10 cellular contexts compared by ENCODE assay signal in the genomic region with DNA sequence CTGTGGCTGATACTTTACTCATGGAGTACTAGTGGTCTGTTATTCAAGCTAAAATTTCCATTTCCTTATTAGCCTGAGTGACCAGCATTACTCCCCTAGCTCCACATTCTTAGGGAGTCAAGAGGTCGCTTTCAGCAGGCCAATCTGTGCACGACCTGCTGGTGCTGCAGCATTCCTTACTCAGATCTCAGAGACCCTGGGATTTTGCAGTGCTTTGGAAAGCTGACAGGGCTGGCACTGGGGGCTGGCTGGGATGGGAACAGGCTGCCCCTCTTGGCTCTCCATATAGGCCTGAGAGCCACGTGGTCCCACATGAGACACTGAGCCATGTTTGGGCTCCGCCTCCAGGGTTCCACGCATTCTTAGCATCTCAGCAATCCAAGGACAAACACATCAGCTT.
DNase-seq lines count a peak whose midpoint lies in the region; ATAC-seq and TF ChIP-seq lines count a peak whose summit lies in the region.
"Had no signal": no experiment of that assay in that cellular context is flagged by ENCODE, and none has a peak within 500 bp of the region (broad histone marks: within the 10 kb centered on the region; RNA-seq: fewer than 3 reads in every experiment).

No MANE protein-coding gene starts in this region.

- ATAC-seq in activated T-cell treated with anti-CD3 and anti-CD28 coated beads, Interleukin-2, amount 50 U/mL, for 72 hours (replicated peaks in 1 of 2) = no peak
- ATAC-seq in GM21526 (IDR thresholded peaks at IDR 0.05; ENCODE audit: low FRiP score, unreplicated experiment) (no peak), GM18873 (IDR thresholded peaks at IDR 0.05; ENCODE audit: low FRiP score, unreplicated experiment) (no peak)

- H3K27me3 Mint-ChIP-seq in activated T-cell treated with anti-CD3 and anti-CD28 coated beads, Interleukin-2, amount 50 U/mL, for 24 hours = no peaks in the 10 kb centered on the region
- no peaks in the 10 kb centered on the region for H3K27me3 Mint-ChIP-seq in activated T-cell treated with anti-CD3 and anti-CD28 coated beads, Interleukin-2, amount 50 U/mL, for 72 hours (ENCODE audit: low read depth)

- peaks cover 31% of the 10 kb centered on the region for H3K4me1 Mint-ChIP-seq in activated T-cell treated with anti-CD3 and anti-CD28 coated beads, Interleukin-2, amount 50 U/mL, for 24 hours (ENCODE audit: low read depth)
- H3K4me1 Mint-ChIP-seq in activated T-cell treated with anti-CD3 and anti-CD28 coated beads, Interleukin-2, amount 50 U/mL, for 72 hours (ENCODE audit: low read depth) = peaks cover 21% of the 10 kb centered on the region

- DNase-seq in activated T-cell treated with anti-CD3 and anti-CD28 coated beads, Interleukin-2, amount 50 U/mL, for 24 hours = no peak
- DNase-seq in activated T-cell treated with anti-CD3 and anti-CD28 coated beads, Interleukin-2, amount 50 U/mL, for 72 hours = no peak
- DNase-seq in fibroblast of mammary gland (ENCODE audit: low read depth) (peak; percentile 28), mesenteric fat pad (ENCODE audit: low spot score) (peak; percentile 86), NCI-H2081 treated with DMSO at 0.1 percent for 48 hours (lab: John Stamatoyannopoulos, UW) (no peak), cerebellum (ENCODE audit: low spot score) (no peak)
- DNase-seq: GOT3, NCI-H774 had no signal

- H3K9me3 Mint-ChIP-seq in activated T-cell treated with anti-CD3 and anti-CD28 coated beads, Interleukin-2, amount 50 U/mL, for 24 hours = peaks cover 2% of the 10 kb centered on the region
- peaks cover 6 to 9% of the 10 kb centered on the region in 2 donors for H3K9me3 Mint-ChIP-seq in activated T-cell treated with anti-CD3 and anti-CD28 coated beads, Interleukin-2, amount 50 U/mL, for 72 hours

- no peak overlapping the region for H3K4me3 ChIP-seq in fibroblast of mammary gland (ENCODE audit: control insufficient read depth, low read depth, low read length)

- H3K4me3 Mint-ChIP-seq in activated T-cell treated with anti-CD3 and anti-CD28 coated beads, Interleukin-2, amount 50 U/mL, for 24 hours = no peak overlapping the region
- no peak overlapping the region for H3K4me3 Mint-ChIP-seq in activated T-cell treated with anti-CD3 and anti-CD28 coated beads, Interleukin-2, amount 50 U/mL, for 72 hours

- no peak for TF ChIP-seq CTCF in fibroblast of mammary gland (conservative IDR thresholded peaks at IDR 0.05; ENCODE audit: control insufficient read depth, insufficient read depth, low read depth, low read length)

- H3K27ac Mint-ChIP-seq in activated T-cell treated with anti-CD3 and anti-CD28 coated beads, Interleukin-2, amount 50 U/mL, for 24 hours = peak overlapping the region; percentile 10
- H3K27ac Mint-ChIP-seq in activated T-cell treated with anti-CD3 and anti-CD28 coated beads, Interleukin-2, amount 50 U/mL, for 72 hours = no peak overlapping the region

- H3K36me3 Mint-ChIP-seq in activated T-cell treated with anti-CD3 and anti-CD28 coated beads, Interleukin-2, amount 50 U/mL, for 24 hours (ENCODE audit: low read depth) = peaks cover 67% of the 10 kb centered on the region
- H3K36me3 Mint-ChIP-seq in activated T-cell treated with anti-CD3 and anti-CD28 coated beads, Interleukin-2, amount 50 U/mL, for 72 hours (ENCODE audit: insufficient read depth in 2 of 2) = peaks cover 12 to 32% of the 10 kb centered on the region in 2 donors

Comparison
In these comparisons a context has a peak if more than half of its experiments do, and no peak if none do; other contexts are left out.
1. DNase-seq: peak in fibroblast of mammary gland (single experiment) and mesenteric fat pad (single experiment); none in activated T-cell treated with anti-CD3 and anti-CD28 coated beads, Interleukin-2, amount 50 U/mL, for 24 hours (single experiment), activated T-cell treated with anti-CD3 and anti-CD28 coated beads, Interleukin-2, amount 50 U/mL, for 72 hours (0 of 2), NCI-H2081 treated with DMSO at 0.1 percent for 48 hours (single experiment) and cerebellum (single experiment).